ENCODE assay signal across 24 cellular contexts in the genomic region with DNA sequence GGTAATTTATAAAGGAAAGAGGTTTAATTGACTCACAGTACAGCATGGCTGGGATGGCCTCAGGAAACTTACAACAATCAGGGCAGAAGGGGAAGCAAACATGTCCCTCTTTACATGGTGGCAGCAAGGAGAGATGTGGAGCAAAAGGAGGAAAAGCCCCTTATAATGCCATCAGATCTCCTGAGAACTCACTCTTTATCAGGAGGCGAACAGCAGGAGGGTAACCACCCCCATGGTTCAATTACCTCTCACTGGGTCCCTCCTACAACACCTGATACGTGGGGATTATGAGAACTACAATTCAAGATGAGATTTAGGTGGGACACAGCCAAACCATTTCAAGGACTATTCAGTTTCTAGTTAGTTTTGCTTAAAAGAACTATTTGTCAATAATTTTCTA.
DNase-seq lines count a peak whose midpoint lies in the region; ATAC-seq, FAIRE-seq and TF ChIP-seq lines count a peak whose summit lies in the region.
"Had no signal": no experiment of that assay in that cellular context is flagged by ENCODE, and none has a peak within 500 bp of the region (broad histone marks: within the 10 kb centered on the region; RNA-seq: fewer than 3 reads in every experiment).

No MANE protein-coding gene starts in this region.

- H3K9ac ChIP-seq in H1 (replicated peaks in 1 of 4; ENCODE audit: extremely low read depth in 1 of 4, low read depth in 3 of 4, low read length in 3 of 4) (no peak overlapping the region), mesendoderm (ENCODE audit: low read length) (no peak overlapping the region)
- H3K9ac ChIP-seq: BLaER1 treated with 17β-estradiol and CSF1 and Interleukin-3, amounts not matched to agents 10 nM and 100 nM; GM23248 had no signal

- no peak overlapping the region for H2BK15ac ChIP-seq in H1 (ENCODE audit: low read length)
- H2BK15ac ChIP-seq in mesendoderm (replicated peaks; ENCODE audit: low read depth) = no peak overlapping the region

- ATAC-seq in GM23338 = peak; percentile 44; the same call in 2 of the 3 replicates
- ATAC-seq: A549 had no signal

- no peak for TF ChIP-seq POLR2A in H1 (IDR thresholded peaks at IDR 0.05; ENCODE audit: control extremely low read depth in 1 of 2, low read depth in 2 of 2, low read length in 2 of 2)

- no peak overlapping the region for H3K56ac ChIP-seq in H1 (replicated peaks; ENCODE audit: insufficient read length, low read depth, low read length)
- H3K56ac ChIP-seq in mesendoderm (ENCODE audit: low read length) = no peak overlapping the region

- H3K79me2 ChIP-seq in GM23338 (replicated peaks; ENCODE audit: insufficient read depth) (no peaks in the 10 kb centered on the region), H1 (ENCODE audit: control insufficient read depth in 1 of 2, insufficient read depth in 2 of 2, low read length in 2 of 2) (no peaks in the 10 kb centered on the region), mesendoderm (ENCODE audit: control insufficient read depth, insufficient read depth, low read length) (no peaks in the 10 kb centered on the region)

- H3K23ac ChIP-seq in H1 (ENCODE audit: insufficient read length) = no peak overlapping the region
- no peak overlapping the region for H3K23ac ChIP-seq in mesendoderm (ENCODE audit: low read length)

- H3K4me3 Mint-ChIP-seq in GM23338 = no peak overlapping the region
- H3K4me3 Mint-ChIP-seq: CD14-positive monocyte; CD4-positive, alpha-beta T cell; CD8-positive, alpha-beta memory T cell had no signal

- H3K18ac ChIP-seq in H1 (ENCODE audit: extremely low read depth, low read length) = no peak overlapping the region
- H3K18ac ChIP-seq in mesendoderm (ENCODE audit: low read length) = no peak overlapping the region

- H4K20me1 ChIP-seq in GM23338 (replicated peaks; ENCODE audit: insufficient read depth) (no peaks in the 10 kb centered on the region), H1 (replicated peaks in 1 of 2; ENCODE audit: control insufficient read depth in 1 of 2, insufficient read depth in 2 of 2, low read length in 2 of 2) (no peaks in the 10 kb centered on the region)
- H4K20me1 ChIP-seq: BLaER1 treated with 17β-estradiol and CSF1 and Interleukin-3, amounts not matched to agents 10 nM and 100 nM had no signal

- CTCF ChIA-PET in H1 (lab: Charles Lee; ENCODE audit: partially characterized antibody) = no interaction called here

- no peak overlapping the region for H2AK5ac ChIP-seq in H1 (ENCODE audit: low read depth, low read length)
- H2AK5ac ChIP-seq in mesendoderm (ENCODE audit: low read length) = no peak overlapping the region

- no peaks in the 10 kb centered on the region for H3F3A ChIP-seq in GM23338 (replicated peaks; ENCODE audit: low read depth)

- WGBS in H1 (ENCODE audit: extremely low coverage in 1 of 2, insufficient coverage in 1 of 2, insufficient read length in 1 of 2, insufficient replicate concordance in 2 of 2, low coverage in 1 of 2, low lambda C conversion rate in 2 of 2, missing lambda C conversion rate in 1 of 2), 2 experiments = 59% methylated on average over 2 of the region's 2 CpGs; no CpG with 5 or more reads in 1 of the 2 experiments
- WGBS in mesendoderm (ENCODE audit: extremely low coverage, insufficient coverage, low lambda C conversion rate) = no CpG with 5 or more reads among the region's 2 CpGs

- H3K27ac Mint-ChIP-seq in GM23338 = no peak overlapping the region
- H3K27ac Mint-ChIP-seq: CD14-positive monocyte; CD4-positive, alpha-beta T cell; CD8-positive, alpha-beta memory T cell had no signal

- no peaks in the 10 kb centered on the region for H3K27me3 ChIP-seq in GM23338 (ENCODE audit: insufficient read depth)
- H3K27me3 ChIP-seq in H1 (replicated peaks in 1 of 4; ENCODE audit: control insufficient read depth in 3 of 4, extremely low read depth in 1 of 4, insufficient read depth in 3 of 4, low read length in 3 of 4) = no peaks in the 10 kb centered on the region
- H3K27me3 ChIP-seq in mesendoderm (ENCODE audit: insufficient read depth, low read length, poor library complexity) = no peaks in the 10 kb centered on the region
- H3K27me3 ChIP-seq: BE2C; BLaER1 treated with 17β-estradiol and CSF1 and Interleukin-3, amounts not matched to agents 10 nM and 100 nM had no signal

- H3K23me2 ChIP-seq in H1 (ENCODE audit: low read depth, low read length) = no peaks in the 10 kb centered on the region

- H2BK12ac ChIP-seq in H1 (ENCODE audit: low read depth, low read length) = no peak overlapping the region

- H3K4ac ChIP-seq in H1 (replicated peaks; ENCODE audit: insufficient read length, low read depth, low read length) (no peak overlapping the region), mesendoderm (ENCODE audit: low read depth, low read length) (no peak overlapping the region)

- H3K79me1 ChIP-seq in H1 (ENCODE audit: low read depth, low read length) (no peaks in the 10 kb centered on the region), mesendoderm (ENCODE audit: low read length) (no peaks in the 10 kb centered on the region)

- H3K36me3 Mint-ChIP-seq in GM23338 (ENCODE audit: low read depth) = no peaks in the 10 kb centered on the region
- H3K36me3 Mint-ChIP-seq: CD14-positive monocyte; CD8-positive, alpha-beta memory T cell had no signal

- no peak for TF ChIP-seq EP300 in H1 (IDR thresholded peaks at IDR 0.05; ENCODE audit: borderline replicate concordance in 1 of 2, low read depth in 2 of 2, low read length in 2 of 2)

- DNase-seq in GM23338 (ENCODE audit: low spot score) (peak; percentile 12), H1 (ENCODE audit: low read depth in 1 of 2, low spot score in 2 of 2) (no peak), mesendoderm (peak; percentile 91), NCI-H748 treated with DMSO at 0.1 percent for 48 hours (lab: John Stamatoyannopoulos, UW) (no peak), COLO668 (lab: John Stamatoyannopoulos, UW; ENCODE audit: unreplicated experiment) (no peak), cortex of kidney (lab: John Stamatoyannopoulos, UW) (no peak)
- DNase-seq: 8988T; ACHN; AML-193; BE2C; Calu3; CD4-positive, alpha-beta T cell; CD8-positive, alpha-beta memory T cell; COR-L47; DMS153; DND-41; GM23248; HCEC 1CT had no signal

- H2BK120ac ChIP-seq in H1 (replicated peaks; ENCODE audit: low read depth, low read length) (no peak overlapping the region), mesendoderm (ENCODE audit: low read depth, low read length) (no peak overlapping the region)

- peaks cover 9% of the 10 kb centered on the region; the same call in 2 of the 3 replicates for H3K4me1 Mint-ChIP-seq in GM23338
- H3K4me1 Mint-ChIP-seq: CD14-positive monocyte; CD8-positive, alpha-beta memory T cell had no signal

- no peak for TF ChIP-seq CTCF in GM23338 (conservative IDR thresholded peaks at IDR 0.05; ENCODE audit: low read depth in 2 of 2)
- no peak for TF ChIP-seq CTCF in H1 (IDR thresholded peaks at IDR 0.05; ENCODE audit: control extremely low read depth in 1 of 3, insufficient read depth in 1 of 3, low read depth in 1 of 3, low read length in 3 of 3)

- H3K36me3 ChIP-seq in GM23338 (ENCODE audit: insufficient read depth) (no peaks in the 10 kb centered on the region), H1 (ENCODE audit: control insufficient read depth in 2 of 4, insufficient read depth in 4 of 4, low read length in 3 of 4) (no peaks in the 10 kb centered on the region), mesendoderm (ENCODE audit: control insufficient read depth, insufficient read depth, low read length) (no peaks in the 10 kb centered on the region)
- H3K36me3 ChIP-seq: BE2C; BLaER1 treated with 17β-estradiol and CSF1 and Interleukin-3, amounts not matched to agents 10 nM and 100 nM had no signal

- TF ChIP-seq RAD21 in H1 (IDR thresholded peaks at IDR 0.05 in 1 of 2, conservative IDR thresholded peaks at IDR 0.05 in 1 of 2; ENCODE audit: low read depth in 2 of 2, low read length in 2 of 2) = no peak

- H2AFZ ChIP-seq in GM23338 (peak overlapping the region; percentile 48; the same call in 1 of the 2 replicates), H1 (ENCODE audit: low read length) (peak overlapping the region; percentile 97)
- H2AFZ ChIP-seq: GM23248 had no signal

- 0 out of 2 replicates have a peak overlapping the region, but pooled peaks have one; percentile 21 for H2BK20ac ChIP-seq in H1 (ENCODE audit: low read length)

- no peak overlapping the region for H3K4me3 ChIP-seq in GM23338
- H3K4me3 ChIP-seq in H1 (ENCODE audit: extremely low read depth in 1 of 4, insufficient read depth in 2 of 4, low read depth in 3 of 4, low read length in 4 of 4) = no peak overlapping the region
- H3K4me3 ChIP-seq in mesendoderm (ENCODE audit: low read length) = no peak overlapping the region
- H3K4me3 ChIP-seq: A549; BLaER1 treated with 17β-estradiol and CSF1 and Interleukin-3, amounts not matched to agents 10 nM and 100 nM; GM23248 had no signal

- H3K14ac ChIP-seq in H1 (ENCODE audit: insufficient read length) = no peak overlapping the region

- H3K27me3 Mint-ChIP-seq in GM23338 (ENCODE audit: insufficient read depth, low read depth, poor library complexity) = peaks cover 3% of the 10 kb centered on the region
- H3K27me3 Mint-ChIP-seq: CD4-positive, alpha-beta T cell; CD8-positive, alpha-beta memory T cell had no signal

- H3K4me2 ChIP-seq in GM23338 (no peak overlapping the region), H1 (ENCODE audit: insufficient read depth in 1 of 2, low read depth in 2 of 2, low read length in 2 of 2) (peak overlapping the region in 1 of 2 experiments; percentile 11; a peak in 1 of 4 replicates), mesendoderm (ENCODE audit: low read length) (no peak overlapping the region)
- H3K4me2 ChIP-seq: A549 had no signal

- no peaks in the 10 kb centered on the region; the same call in 2 of the 3 replicates for H3K9me3 Mint-ChIP-seq in GM23338

- H2BK5ac ChIP-seq in H1 (ENCODE audit: low read depth, low read length) = no peak overlapping the region
- no peak overlapping the region for H2BK5ac ChIP-seq in mesendoderm (ENCODE audit: low read length)

- H3K4me1 ChIP-seq in GM23338 (ENCODE audit: insufficient read depth) (0 out of 2 replicates have a peak, but pooled peaks cover 3% of the 10 kb centered on the region), H1 (replicated peaks in 1 of 4; ENCODE audit: control insufficient read depth in 3 of 4, insufficient read depth in 4 of 4, low read length in 3 of 4) (no peaks in the 10 kb centered on the region; a peak in 1 of 7 replicates), mesendoderm (ENCODE audit: control insufficient read depth, low read depth, low read length) (no peaks in the 10 kb centered on the region)
- H3K4me1 ChIP-seq: A549, BE2C had no signal

- no peak overlapping the region for H4K91ac ChIP-seq in H1 (replicated peaks; ENCODE audit: insufficient read length, low read length)

- H4K5ac ChIP-seq in H1 (ENCODE audit: insufficient read length, low read depth, low read length) (no peak overlapping the region), mesendoderm (ENCODE audit: low read length) (no peak overlapping the region)

- H4K8ac ChIP-seq in H1 (ENCODE audit: extremely low read depth, insufficient read depth, low read length) = no peak overlapping the region
- no peak overlapping the region for H4K8ac ChIP-seq in mesendoderm (ENCODE audit: low read depth, low read length)

- H3K9me3 ChIP-seq in H1 (ENCODE audit: insufficient read depth in 2 of 2, low read depth in 1 of 2, low read length in 1 of 2) = 0 out of 4 replicates have a peak, but pooled peaks cover 0 to 3% of the 10 kb centered on the region in 2 experiments
- H3K9me3 ChIP-seq: A549; BE2C; BLaER1 treated with 17β-estradiol and CSF1 and Interleukin-3, amounts not matched to agents 10 nM and 100 nM had no signal

- H3K27ac ChIP-seq in GM23338 (ENCODE audit: low read depth) (no peak overlapping the region), H1 (ENCODE audit: low read depth, low read length) (no peak overlapping the region), mesendoderm (ENCODE audit: low read depth, low read length) (no peak overlapping the region)
- H3K27ac ChIP-seq: A549; BLaER1 treated with 17β-estradiol and CSF1 and Interleukin-3, amounts not matched to agents 10 nM and 100 nM; GM23248 had no signal

- no peaks in the 10 kb centered on the region for H3K9me2 ChIP-seq in GM23338 (ENCODE audit: insufficient read depth)

- POLR2A ChIA-PET in H1 (lab: Charles Lee; ENCODE audit: partially characterized antibody) = no interaction called here

- FAIRE-seq in H1 (lab: Jason Lieb, UNC) = no peak
- FAIRE-seq: A549, GM12892, GM19239, H54 had no signal

Comparison
In these comparisons a context has a peak if more than half of its experiments do, and no peak if none do; other contexts are left out.
1. DNase-seq: peak in GM23338 (single experiment) and mesendoderm (single experiment); none in H1 (0 of 2), NCI-H748 treated with DMSO at 0.1 percent for 48 hours (single experiment), COLO668 (single experiment) and cortex of kidney (single experiment).